Comparison of ENCODE assay signal across 15 cellular contexts in the genomic region with DNA sequence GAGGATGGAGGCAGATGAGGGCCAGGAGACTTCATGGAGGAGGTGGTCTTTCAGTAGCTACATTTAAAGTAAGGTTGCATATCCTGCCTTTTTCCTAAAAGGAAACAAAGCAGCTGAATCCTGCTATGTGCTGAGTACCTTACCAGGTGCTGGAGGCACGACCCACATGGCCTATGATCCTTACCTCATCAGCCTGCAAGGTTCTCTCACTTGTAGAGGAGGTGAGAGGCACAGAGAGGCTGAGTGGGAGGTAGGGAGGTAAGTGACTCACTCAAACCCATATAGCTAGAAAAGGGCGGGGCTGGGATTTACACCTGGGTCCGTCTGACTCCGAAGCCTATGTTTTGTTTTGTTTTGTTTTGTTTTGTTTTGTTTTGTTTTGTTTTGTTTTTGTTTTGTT.
DNase-seq lines count a peak whose midpoint lies in the region; ATAC-seq and TF ChIP-seq lines count a peak whose summit lies in the region.
"Had no signal": no experiment of that assay in that cellular context is flagged by ENCODE, and none has a peak within 500 bp of the region (broad histone marks: within the 10 kb centered on the region; RNA-seq: fewer than 3 reads in every experiment).

No MANE protein-coding gene starts in this region.

- TF ChIP-seq POLR2A in heart left ventricle (IDR thresholded peaks at IDR 0.05), result no peak

- H3K4me1 ChIP-seq in right atrium auricular region, result no peaks in the 10 kb centered on the region
- H3K4me1 ChIP-seq in heart left ventricle, result no peaks in the 10 kb centered on the region
- H3K4me1 ChIP-seq in hepatocyte (ENCODE audit: insufficient read depth), result no peaks in the 10 kb centered on the region
- H3K4me1 ChIP-seq in effector memory CD4-positive, alpha-beta T cell (ENCODE audit: control insufficient read depth, insufficient read depth, low read length, poor library complexity, severe bottlenecking), result no peaks in the 10 kb centered on the region
- H3K4me1 ChIP-seq: sigmoid colon had no signal

- H3K9me3 Mint-ChIP-seq in MCF 10A (ENCODE audit: unreplicated experiment), result no peaks in the 10 kb centered on the region
- H3K9me3 Mint-ChIP-seq: CD4-positive, alpha-beta T cell had no signal

- H2AFZ ChIP-seq in hepatocyte, result no peak overlapping the region
- H2AFZ ChIP-seq: GM23248 had no signal

- intact Hi-C loops in heart left ventricle (cut with DNase I) (loop anchor here in 2 of 10 donors (10.0 kb wide), 3 partner anchors 1362 to 1962 kb away; no protein-coding TSS in a partner anchor), MCF 10A (cut with micrococcal nuclease) (no loop called here)

- H3K36me3 ChIP-seq in right atrium auricular region (no peaks in the 10 kb centered on the region), heart left ventricle (no peaks in the 10 kb centered on the region), hepatocyte (replicated peaks; ENCODE audit: insufficient read depth, low read depth) (no peaks in the 10 kb centered on the region)
- no peaks in the 10 kb centered on the region for H3K36me3 ChIP-seq in effector memory CD4-positive, alpha-beta T cell (ENCODE audit: control insufficient read depth, insufficient read depth, low read length)
- H3K36me3 ChIP-seq: sigmoid colon had no signal

- H3K9me3 ChIP-seq in right atrium auricular region (no peaks in the 10 kb centered on the region), heart left ventricle (no peaks in the 10 kb centered on the region), hepatocyte (ENCODE audit: low read depth) (no peaks in the 10 kb centered on the region)
- H3K9me3 ChIP-seq in effector memory CD4-positive, alpha-beta T cell (ENCODE audit: control insufficient read depth, low read length), result no peaks in the 10 kb centered on the region
- H3K9me3 ChIP-seq: sigmoid colon had no signal

- no peaks in the 10 kb centered on the region for H3K9me2 ChIP-seq in hepatocyte (replicated peaks; ENCODE audit: insufficient read depth)

- peaks cover 11% of the 10 kb centered on the region for H3K4me1 Mint-ChIP-seq in MCF 10A (ENCODE audit: insufficient read depth, unreplicated experiment)

- H3K4me3 ChIP-seq in right atrium auricular region, result no peak overlapping the region
- no peak overlapping the region for H3K4me3 ChIP-seq in heart left ventricle
- H3K4me3 ChIP-seq in hepatocyte, result no peak overlapping the region
- H3K4me3 ChIP-seq in effector memory CD4-positive, alpha-beta T cell (ENCODE audit: insufficient read depth, low read depth, low read length, poor library complexity, severe bottlenecking), result no peak overlapping the region
- H3K4me3 ChIP-seq: GM23248, sigmoid colon had no signal

- POLR2A ChIA-PET in MCF 10A (lab: Yijun Ruan, JAX), result interaction anchor here (0.6 to 0.7 kb wide), 3 partner anchors 35 to 444 kb away, joined by 3 to 5 read pairs (median 3); no protein-coding TSS in a partner anchor

- H3K4me3 Mint-ChIP-seq in MCF 10A (ENCODE audit: unreplicated experiment), result no peak overlapping the region
- H3K4me3 Mint-ChIP-seq: CD4-positive, alpha-beta T cell had no signal

- ATAC-seq in heart left ventricle (no peak), GM21786 (IDR thresholded peaks at IDR 0.05; ENCODE audit: unreplicated experiment) (no peak), HG03095 (IDR thresholded peaks at IDR 0.05; ENCODE audit: unreplicated experiment) (no peak)
- ATAC-seq: Right ventricle myocardium inferior had no signal

- H3K27ac ChIP-seq in right atrium auricular region (no peak overlapping the region), heart left ventricle (no peak overlapping the region), hepatocyte (no peak overlapping the region)
- H3K27ac ChIP-seq in effector memory CD4-positive, alpha-beta T cell (ENCODE audit: insufficient read depth, low read length, poor library complexity, severe bottlenecking), result no peak overlapping the region
- H3K27ac ChIP-seq: GM23248, sigmoid colon had no signal

- 65 to 80% (median 76%) methylated on average over 4 of the region's 4 CpGs for WGBS in heart left ventricle, 4 donors
- WGBS in hepatocyte (ENCODE audit: low lambda C conversion rate, missing lambda C conversion rate), result 67% methylated on average over 4 of the region's 4 CpGs

- H3K79me2 ChIP-seq in hepatocyte, result no peaks in the 10 kb centered on the region

- no peak for TF ChIP-seq CTCF in right atrium auricular region (IDR thresholded peaks at IDR 0.05)
- no peak for TF ChIP-seq CTCF in heart left ventricle (IDR thresholded peaks at IDR 0.05)
- no peak for TF ChIP-seq CTCF in MCF 10A (IDR thresholded peaks at IDR 0.05; ENCODE audit: unreplicated experiment)
- TF ChIP-seq CTCF in hepatocyte (IDR thresholded peaks at IDR 0.05; ENCODE audit: poor library complexity), result no peak

- no peaks in the 10 kb centered on the region for H3K36me3 Mint-ChIP-seq in MCF 10A (ENCODE audit: insufficient read depth, unreplicated experiment)

- CTCF ChIA-PET in MCF 10A (lab: Yijun Ruan, JAX), result interaction anchor here (0.5 to 1.2 kb wide), 2 partner anchors 18 to 1850 kb away, joined by 3 to 5 read pairs; no protein-coding TSS in a partner anchor

- no TSS peak for BruUV-seq in MCF 10A (replicated peaks; lab: Mats Ljungman, UMichigan)

- no peaks in the 10 kb centered on the region for H3K27me3 ChIP-seq in right atrium auricular region
- peaks cover 0 to 14% (median 0%) of the 10 kb centered on the region in 9 donors for H3K27me3 ChIP-seq in heart left ventricle
- peaks cover 9% of the 10 kb centered on the region for H3K27me3 ChIP-seq in hepatocyte
- no peaks in the 10 kb centered on the region for H3K27me3 ChIP-seq in effector memory CD4-positive, alpha-beta T cell (replicated peaks; ENCODE audit: control insufficient read depth, insufficient read depth, low read length, poor library complexity, severe bottlenecking)
- H3K27me3 ChIP-seq: sigmoid colon had no signal

- DNase-seq in right atrium auricular region (ENCODE audit: low spot score) (peak; percentile 28), heart left ventricle (no peak), MCF 10A (ENCODE audit: unreplicated experiment) (peak; percentile 70), hepatocyte (ENCODE audit: low spot score) (peak; percentile 44)
- DNase-seq in effector memory CD4-positive, alpha-beta T cell, result no peak
- no peak for DNase-seq in stimulated activated CD4-positive, alpha-beta T cell treated with anti-CD3 and anti-CD28 coated beads, Interleukin-12 subunit alpha, Interleukin-12 subunit beta, amount 100 ng/mL, for 4 hours
- DNase-seq: activated effector memory CD4-positive, alpha-beta T cell treated with Interleukin-2 at 50 U/mL for 16 hours; CD4-positive, alpha-beta T cell; NCI-H1436 treated with DMSO at 0.1 percent for 48 hours; SW 1271 had no signal

- no peaks in the 10 kb centered on the region for H4K20me1 ChIP-seq in hepatocyte (ENCODE audit: insufficient read depth, poor library complexity, severe bottlenecking)

- H3K27me3 Mint-ChIP-seq in MCF 10A (ENCODE audit: insufficient read depth, unreplicated experiment), result no peaks in the 10 kb centered on the region
- H3K27me3 Mint-ChIP-seq: CD4-positive, alpha-beta T cell had no signal

- H3K4me2 ChIP-seq in hepatocyte, result no peak overlapping the region

- H3K27ac Mint-ChIP-seq in MCF 10A (ENCODE audit: low read depth, unreplicated experiment), result no peak overlapping the region
- H3K27ac Mint-ChIP-seq: CD4-positive, alpha-beta T cell had no signal

Comparison
In these comparisons a context has a peak if more than half of its experiments do, and no peak if none do; other contexts are left out.
1. DNase-seq: peak in right atrium auricular region (single experiment), MCF 10A (single experiment) and hepatocyte (single experiment); none in heart left ventricle (0 of 5), effector memory CD4-positive, alpha-beta T cell (0 of 3) and stimulated activated CD4-positive, alpha-beta T cell treated with anti-CD3 and anti-CD28 coated beads, Interleukin-12 subunit alpha, Interleukin-12 subunit beta, amount 100 ng/mL, for 4 hours (single experiment).